8 cellular contexts compared by ENCODE assay signal in the genomic region with DNA sequence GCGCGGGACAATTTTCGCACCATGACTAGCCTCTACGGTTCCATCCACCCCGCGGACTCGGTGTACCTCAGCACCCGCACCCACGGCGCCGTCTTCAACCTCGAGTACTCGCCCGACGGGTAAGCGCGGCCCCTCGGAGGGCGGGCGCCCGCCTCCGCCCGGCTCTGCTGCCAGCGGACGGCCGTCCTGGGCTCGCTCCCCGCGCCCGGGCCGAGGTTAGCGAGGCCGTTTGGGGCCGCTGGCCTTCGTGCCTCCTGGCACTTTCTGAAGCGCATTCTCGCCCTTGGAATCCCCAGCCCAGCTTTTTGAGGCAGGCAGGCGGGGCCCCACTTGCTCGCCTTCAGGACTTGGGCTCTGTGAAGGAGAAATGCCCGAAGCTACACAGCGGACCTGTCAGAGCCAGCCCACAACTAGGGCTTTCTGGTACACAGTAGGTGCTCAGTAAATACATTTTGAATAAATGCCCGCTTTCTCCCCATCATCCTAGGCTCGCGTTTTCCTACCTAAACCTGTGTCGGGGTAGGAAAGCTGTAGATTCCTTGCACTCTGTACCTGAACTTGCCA. TPM values are rescaled to one million over a fixed set of nuclear protein-coding genes. Genes with fewer than 3 reads are reported as not detected.
A peak's percentile ranks its signal among the peaks of the same experiment; 100 is the strongest.
DNase-seq lines count a peak whose midpoint lies in the region; ATAC-seq and TF ChIP-seq lines count a peak whose summit lies in the region.

No MANE protein-coding gene starts in this region.

- H3K4me2 ChIP-seq in SK-N-SH = peak overlapping the region; percentile 93

- H3K4me1 ChIP-seq in SK-N-SH (ENCODE audit: control insufficient read depth in 1 of 2, insufficient read depth in 2 of 2, low read depth in 1 of 2, low read length in 1 of 2) (peaks cover 6 to 13% of the 10 kb centered on the region in 2 experiments; a peak in 3 of 4 replicates), duodenal mucosa (ENCODE audit: control insufficient read depth in 1 of 2, insufficient read depth in 2 of 2, low read length in 2 of 2) (peaks cover 21 to 25% of the 10 kb centered on the region in 2 donors), mesodermal cell (ENCODE audit: control insufficient read depth, insufficient read depth, low read length, poor library complexity, severe bottlenecking) (peaks cover 4% of the 10 kb centered on the region), thoracic aorta (ENCODE audit: control insufficient read depth in 1 of 2, low read depth in 2 of 2) (peaks cover 26 to 27% of the 10 kb centered on the region in 2 donors)

- POLR2A ChIA-PET in SK-N-SH (lab: Yijun Ruan, JAX) = interaction anchor here (0.9 to 1.6 kb wide), 3 partner anchors 9 to 210 kb away, joined by 3 to 9 read pairs (median 4); partner anchors contain the start of gene EXOSC3

- TF ChIP-seq EP300 in SK-N-SH (IDR thresholded peaks at IDR 0.05; ENCODE audit: borderline replicate concordance in 1 of 2, low read depth in 1 of 2, low read length in 1 of 2) = no peak

- DNase-seq in SK-N-SH (peak; percentile 70), thoracic aorta (ENCODE audit: low spot score) (peak; percentile 9), cerebellar cortex (ENCODE audit: low spot score) (no peak)

- ATAC-seq in GM18867 (IDR thresholded peaks at IDR 0.05; ENCODE audit: unreplicated experiment) = peak; percentile 44
- ATAC-seq in HG03095 (IDR thresholded peaks at IDR 0.05; ENCODE audit: unreplicated experiment) = peak; percentile 41
- peak; percentile 9 for ATAC-seq in thoracic aorta (ENCODE audit: insufficient number of reproducible peaks, low FRiP score, low read depth)

- WGBS in SK-N-SH (ENCODE audit: low lambda C conversion rate) = 7% methylated on average over 13 of the region's 45 CpGs
- WGBS in mesodermal cell (ENCODE audit: insufficient coverage in 2 of 2), 2 experiments = 1% methylated on average over 27 to 41 of the region's 45 CpGs

- TF ChIP-seq CTCF in 22Rv1 (IDR thresholded peaks at IDR 0.05) (no peak), SK-N-SH (IDR thresholded peaks at IDR 0.05) (no peak), thoracic aorta (IDR thresholded peaks at IDR 0.05) (no peak)

- no peaks in the 10 kb centered on the region for H3K9me3 ChIP-seq in SK-N-SH
- no peaks in the 10 kb centered on the region for H3K9me3 ChIP-seq in duodenal mucosa (ENCODE audit: control insufficient read depth in 1 of 2, low read length in 2 of 2)
- no peaks in the 10 kb centered on the region for H3K9me3 ChIP-seq in mesodermal cell (ENCODE audit: control insufficient read depth, low read length)
- H3K9me3 ChIP-seq in thoracic aorta = no peaks in the 10 kb centered on the region

- no peaks in the 10 kb centered on the region for H3F3A ChIP-seq in SK-N-SH (replicated peaks; ENCODE audit: insufficient read depth)

- H3K36me3 ChIP-seq in SK-N-SH (replicated peaks in 1 of 2; ENCODE audit: control insufficient read depth in 1 of 2, insufficient read depth in 2 of 2, low read length in 1 of 2) = peaks cover 3 to 20% of the 10 kb centered on the region in 2 experiments
- H3K36me3 ChIP-seq in duodenal mucosa (ENCODE audit: control insufficient read depth in 1 of 2, insufficient read depth in 2 of 2, low read length in 2 of 2) = no peaks in the 10 kb centered on the region
- peaks cover 9% of the 10 kb centered on the region for H3K36me3 ChIP-seq in mesodermal cell (ENCODE audit: control insufficient read depth, insufficient read depth, low read length)
- no peaks in the 10 kb centered on the region for H3K36me3 ChIP-seq in thoracic aorta

- H3K27me3 ChIP-seq in SK-N-SH (ENCODE audit: insufficient read depth) (no peaks in the 10 kb centered on the region), duodenal mucosa (ENCODE audit: control insufficient read depth in 1 of 2, insufficient read depth in 2 of 2, low read length in 2 of 2) (no peaks in the 10 kb centered on the region), thoracic aorta (replicated peaks; ENCODE audit: insufficient read depth) (no peaks in the 10 kb centered on the region)

- TF ChIP-seq RAD21 in SK-N-SH (IDR thresholded peaks at IDR 0.05; ENCODE audit: low read length) = no peak

- peak overlapping the region; percentile 75 for H3K27ac ChIP-seq in 22Rv1
- peak overlapping the region; percentile 66 to 84 for H3K27ac ChIP-seq in SK-N-SH (ENCODE audit: low read depth in 2 of 2, low read length in 1 of 2)
- H3K27ac ChIP-seq in duodenal mucosa (ENCODE audit: low read depth, low read length) = peak overlapping the region; percentile 79
- peak overlapping the region; percentile 73 for H3K27ac ChIP-seq in mesodermal cell (ENCODE audit: low read depth, low read length, severe bottlenecking)
- peak overlapping the region; percentile 72 to 89 for H3K27ac ChIP-seq in thoracic aorta

- peaks cover 39% of the 10 kb centered on the region for H4K20me1 ChIP-seq in SK-N-SH (ENCODE audit: insufficient read depth)

- H3K9ac ChIP-seq in SK-N-SH = peak overlapping the region; percentile 89
- H3K9ac ChIP-seq in duodenal mucosa (ENCODE audit: low read depth in 1 of 2, low read length in 2 of 2) = peak overlapping the region; percentile 82 to 96

- H2AFZ ChIP-seq in SK-N-SH (ENCODE audit: low read depth) = peak overlapping the region; percentile 64; the same call in 1 of the 2 replicates

- peaks cover 57% of the 10 kb centered on the region for H3K79me2 ChIP-seq in SK-N-SH (ENCODE audit: insufficient read depth)

- H3K4me3 ChIP-seq in SK-N-SH (ENCODE audit: low read depth in 2 of 2, low read length in 1 of 2) = peak overlapping the region; percentile 63 to 93
- peak overlapping the region; percentile 93 to 99 for H3K4me3 ChIP-seq in duodenal mucosa (ENCODE audit: low read depth in 1 of 2, low read length in 2 of 2)
- H3K4me3 ChIP-seq in mesodermal cell (ENCODE audit: extremely low read depth, insufficient read depth, low read length, poor library complexity, severe bottlenecking) = peak overlapping the region; percentile 90
- H3K4me3 ChIP-seq in thoracic aorta = peak overlapping the region; percentile 92

- no peaks in the 10 kb centered on the region for H3K9me2 ChIP-seq in SK-N-SH

- CTCF ChIA-PET in SK-N-SH (lab: Yijun Ruan, JAX) = interaction anchor here (1.5 kb wide), 1 partner anchor 209 kb away, joined by 5 read pairs; the partner anchor contains the start of gene TOMM5

TF ChIP-seq in SK-N-SH, 30 proteins besides CTCF, POLR2A, EP300 and RAD21:
- TF ChIP-seq RCOR1 (IDR thresholded peaks at IDR 0.05; ENCODE audit: low read length) = no peak
- TF ChIP-seq CHD2 (IDR thresholded peaks at IDR 0.05; ENCODE audit: low read length, partially characterized antibody) = no peak
- no peak for TF ChIP-seq GABPA (IDR thresholded peaks at IDR 0.05; ENCODE audit: low read depth)

RNA-seq across cellular contexts. Expression of gene DCAF10, which starts 0.8 kb away (rescaled TPM):
- 11.8 and 19.2 TPM in 2 replicates for polyA plus RNA-seq in SK-N-SH (2012; rRNA removed)
- polyA plus RNA-seq in SK-N-SH (2012; cell fraction: cytosol; rRNA removed) = 12.4 and 15.2 TPM in 2 replicates
- polyA plus RNA-seq in SK-N-SH (2012; cell fraction: nucleus; rRNA removed) = 18.0 and 21.8 TPM in 2 replicates
- polyA plus RNA-seq in mesodermal cell (2013, experiment 1 of 2) = 31.5 TPM
- 24.5 TPM for polyA plus RNA-seq in mesodermal cell (2013, experiment 2 of 2)
- total RNA-seq in thoracic aorta = 10 to 100 TPM; 24.4 to 47.4 TPM

RNA-seq across cellular contexts. Expression of gene EXOSC3, which starts 16.5 kb away (rescaled TPM):
- 44.0 and 53.6 TPM in 2 replicates for polyA plus RNA-seq in SK-N-SH (2012; rRNA removed)
- 45.6 and 53.8 TPM in 2 replicates for polyA plus RNA-seq in SK-N-SH (2012; cell fraction: cytosol; rRNA removed)
- polyA plus RNA-seq in SK-N-SH (2012; cell fraction: nucleus; rRNA removed) = 41.5 and 70.7 TPM in 2 replicates
- polyA plus RNA-seq in mesodermal cell (2013, experiment 1 of 2) = 26.4 TPM
- polyA plus RNA-seq in mesodermal cell (2013, experiment 2 of 2) = 25.1 TPM
- total RNA-seq in thoracic aorta = 10 to 100 TPM; 26.5 to 38.7 TPM

RNA-seq across cellular contexts. Expression of gene TRMT10B, which starts 47.8 kb away (rescaled TPM):
- 7.3 and 8.4 TPM in 2 replicates for polyA plus RNA-seq in SK-N-SH (2012; rRNA removed)
- polyA plus RNA-seq in SK-N-SH (2012; cell fraction: cytosol; rRNA removed) = 9.7 and 11.5 TPM in 2 replicates
- polyA plus RNA-seq in SK-N-SH (2012; cell fraction: nucleus; rRNA removed) = 7.7 and 12.5 TPM in 2 replicates
- 6.3 TPM for polyA plus RNA-seq in mesodermal cell (2013, experiment 1 of 2)
- polyA plus RNA-seq in mesodermal cell (2013, experiment 2 of 2) = 5.1 TPM
- 10 to 100 TPM; 10.7 to 14.9 TPM for total RNA-seq in thoracic aorta
